In the genomic region with DNA sequence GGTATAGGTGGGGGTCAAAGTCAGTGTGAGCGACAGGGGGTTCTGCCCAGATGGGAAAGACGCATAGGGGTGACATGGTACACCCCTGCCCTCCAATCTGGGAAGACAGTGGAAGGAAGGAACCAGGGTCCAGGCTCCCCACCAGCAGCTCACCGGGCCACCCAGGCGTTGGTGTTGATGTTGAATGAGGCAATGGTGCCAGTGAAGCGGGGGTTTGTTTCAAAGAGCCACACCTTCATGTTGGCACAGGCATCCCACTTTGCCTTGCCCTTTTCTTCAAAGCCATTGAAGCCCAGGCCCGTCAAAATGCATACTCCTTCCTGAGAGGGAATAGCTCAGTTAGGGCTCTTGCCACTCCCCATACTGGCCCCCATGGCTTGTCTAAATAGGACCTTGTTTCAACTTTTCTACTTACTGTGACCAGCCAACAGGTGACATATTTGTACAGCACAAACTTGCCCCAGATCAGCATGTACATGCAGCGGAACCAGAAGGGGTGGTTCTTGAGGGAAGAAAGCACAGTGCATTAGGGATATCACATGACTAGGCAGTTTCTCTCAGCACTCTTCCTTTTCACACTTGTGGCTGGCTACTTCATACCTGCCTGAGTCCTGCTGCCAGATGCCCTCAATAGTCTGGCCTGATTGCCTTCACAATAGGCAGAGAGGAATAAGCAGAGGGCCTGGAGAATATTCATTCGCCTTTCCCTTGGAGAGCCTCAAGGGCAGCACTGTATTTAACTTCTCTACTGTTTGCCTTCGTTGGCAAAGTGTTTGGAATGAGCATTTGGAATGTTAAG, we compare ENCODE assay signal across 20 cellular contexts. TPM values are rescaled to one million over a fixed set of nuclear protein-coding genes. Genes with fewer than 3 reads are reported as not detected.
A peak's percentile ranks its signal among the peaks of the same experiment; 100 is the strongest.
DNase-seq lines count a peak whose midpoint lies in the region; ATAC-seq, FAIRE-seq and TF ChIP-seq lines count a peak whose summit lies in the region.
"Had no signal": no experiment of that assay in that cellular context is flagged by ENCODE, and none has a peak within 500 bp of the region (broad histone marks: within the 10 kb centered on the region; RNA-seq: fewer than 3 reads in every experiment).

No MANE protein-coding gene starts in this region.

- in situ Hi-C loops in HepG2 (cut with HindIII; ENCODE audit: extremely low pct_ligation_motif_present, low pct_unique_long_range_greater_than_20kb) = no loop called here

- TF ChIP-seq CTCF in HepG2 (CRISPR knock-in tag; IDR thresholded peaks at IDR 0.05) (no peak), right lobe of liver (IDR thresholded peaks at IDR 0.05) (no peak), type B pancreatic cell (conservative IDR thresholded peaks at IDR 0.05) (no peak), Peyer's patch (IDR thresholded peaks at IDR 0.05) (no peak)

- TF ChIP-seq RAD21 in HepG2 (CRISPR knock-in tag; IDR thresholded peaks at IDR 0.05) = no peak

- POLR2A ChIA-PET in HepG2 (lab: Yijun Ruan, JAX) = interaction anchor here (2.1 to 5.4 kb wide), 4 partner anchors 32 to 39 kb away, joined by 9 to 65 read pairs (median 32); partner anchors contain the start of genes C12orf57, LPCAT3 and RNU7-1

- H3K27ac ChIP-seq in HepG2 (ENCODE audit: extremely low read length, insufficient read depth, low read length) (peak overlapping the region; percentile 98), right lobe of liver (no peak overlapping the region), Peyer's patch (no peak overlapping the region)
- H3K27ac ChIP-seq: HL-60, pancreas, spleen had no signal

- H2AFZ ChIP-seq in HepG2 (ENCODE audit: low read length) = no peak overlapping the region

- H3K36me3 Mint-ChIP-seq in activated naive CD8-positive, alpha-beta T cell = peaks cover 5% of the 10 kb centered on the region
- H3K36me3 Mint-ChIP-seq in type B pancreatic cell = peaks cover 47% of the 10 kb centered on the region

- 94% methylated on average over 8 of the region's 9 CpGs for WGBS in HepG2 (ENCODE audit: low lambda C conversion rate)
- 86% methylated on average over 6 of the region's 9 CpGs for WGBS in right lobe of liver (ENCODE audit: insufficient coverage, low coverage, low lambda C conversion rate, missing lambda C conversion rate)

- no peak for TF ChIP-seq EP300 in HepG2 (IDR thresholded peaks at IDR 0.05; ENCODE audit: low read depth in 2 of 2, low read length in 2 of 2)
- TF ChIP-seq EP300 in HepG2 (CRISPR knock-in tag; IDR thresholded peaks at IDR 0.05; ENCODE audit: borderline replicate concordance) = no peak

- no peak for FAIRE-seq in HepG2 (lab: Jason Lieb, UNC)
- FAIRE-seq: pancreas had no signal

- DNase-seq in HepG2 (ENCODE audit: low spot score) (no peak), right lobe of liver (no peak), left ventricle myocardium superior (no peak), type B pancreatic cell (ENCODE audit: extremely low spot score, unreplicated experiment) (no peak), NCI-H1105 treated with DMSO at 0.1 percent for 48 hours (lab: John Stamatoyannopoulos, UW) (no peak), Peyer's patch (no peak)
- DNase-seq: activated CD4-positive, CD25-positive, alpha-beta regulatory T cell treated with anti-CD3 and anti-CD28 coated beads, Interleukin-2, amount 50 U/mL, for 72 hours; effector memory CD4-positive, alpha-beta T cell; mucosa of descending colon; NCI-H187; NCI-H510A treated with DMSO at 0.1 percent for 48 hours; PC-3; spleen; T-helper 1 cell had no signal

- no peak overlapping the region for H3K4me3 ChIP-seq in HepG2 (replicated peaks in 1 of 3; ENCODE audit: insufficient read depth in 1 of 3, low read depth in 2 of 3, low read length in 3 of 3)
- H3K4me3 ChIP-seq in right lobe of liver = no peak overlapping the region
- no peak overlapping the region for H3K4me3 ChIP-seq in Peyer's patch
- H3K4me3 ChIP-seq: mucosa of descending colon, pancreas, spleen had no signal

- H3K4me3 Mint-ChIP-seq in activated naive CD8-positive, alpha-beta T cell = no peak overlapping the region
- no peak overlapping the region for H3K4me3 Mint-ChIP-seq in type B pancreatic cell

- no peaks in the 10 kb centered on the region for H3K27me3 Mint-ChIP-seq in activated naive CD8-positive, alpha-beta T cell
- H3K27me3 Mint-ChIP-seq in type B pancreatic cell = no peaks in the 10 kb centered on the region

- no peaks in the 10 kb centered on the region for H3K79me2 ChIP-seq in HepG2 (ENCODE audit: insufficient read depth, low read length)

- H3K36me3 ChIP-seq in HepG2 (replicated peaks in 1 of 2; ENCODE audit: control insufficient read depth in 1 of 2, insufficient read depth in 2 of 2, low read length in 2 of 2) (peaks cover 17 to 47% of the 10 kb centered on the region in 2 experiments), right lobe of liver (peaks cover 4 to 89% (median 49%) of the 10 kb centered on the region in 4 donors), Peyer's patch (peaks cover 0 to 94% (median 0%) of the 10 kb centered on the region in 3 donors)

- H3K27ac Mint-ChIP-seq in activated naive CD8-positive, alpha-beta T cell = peak overlapping the region; percentile 16
- peak overlapping the region; percentile 88 for H3K27ac Mint-ChIP-seq in type B pancreatic cell

- ATAC-seq in HepG2 (no peak), right lobe of liver (no peak), left ventricle myocardium superior (peak; percentile 62), GM19463 (IDR thresholded peaks at IDR 0.05; ENCODE audit: unreplicated experiment) (no peak)
- ATAC-seq: PC-3 had no signal

- H3K9me3 ChIP-seq in HepG2 (ENCODE audit: low read length) = no peaks in the 10 kb centered on the region
- no peaks in the 10 kb centered on the region for H3K9me3 ChIP-seq in right lobe of liver
- H3K9me3 ChIP-seq in Peyer's patch = no peaks in the 10 kb centered on the region
- H3K9me3 ChIP-seq: mucosa of descending colon, pancreas, spleen had no signal

- H3K4me1 Mint-ChIP-seq in activated naive CD8-positive, alpha-beta T cell (ENCODE audit: low read depth) = peaks cover 6% of the 10 kb centered on the region
- H3K4me1 Mint-ChIP-seq in type B pancreatic cell (ENCODE audit: unreplicated experiment) = no peaks in the 10 kb centered on the region

- intact Hi-C loops in HepG2 (cut with micrococcal nuclease; ENCODE audit: unreplicated experiment) = no loop called here
- intact Hi-C loops in right lobe of liver (cut with DNase I) = no loop called here
- intact Hi-C loops in left ventricle myocardium superior (cut with micrococcal nuclease) = no loop called here

- CTCF ChIA-PET in HepG2 (lab: Yijun Ruan, JAX; ENCODE audit: low intra/inter-chr PET ratio, low total read pairs) = no interaction called here

- no peak overlapping the region for H3K9ac ChIP-seq in HepG2 (ENCODE audit: insufficient read depth, low read depth, low read length)

- no peaks in the 10 kb centered on the region for H4K20me1 ChIP-seq in HepG2 (ENCODE audit: insufficient read depth, low read length)

- BruUV-seq in HepG2 (replicated peaks; lab: Mats Ljungman, UMichigan) = no TSS peak

- H3K4me2 ChIP-seq in HepG2 (ENCODE audit: low read depth, low read length) = no peak overlapping the region

- H3K27me3 ChIP-seq in HepG2 (ENCODE audit: control insufficient read depth in 1 of 2, insufficient read depth in 2 of 2, low read length in 2 of 2) = no peaks in the 10 kb centered on the region
- no peaks in the 10 kb centered on the region for H3K27me3 ChIP-seq in right lobe of liver
- H3K27me3 ChIP-seq in Peyer's patch = no peaks in the 10 kb centered on the region
- H3K27me3 ChIP-seq: pancreas, spleen had no signal

- H3K4me1 ChIP-seq in HepG2 (ENCODE audit: insufficient read depth, low read length) (peaks cover 54% of the 10 kb centered on the region), right lobe of liver (peaks cover 0 to 28% (median 12%) of the 10 kb centered on the region in 4 donors), Peyer's patch (peaks cover 0 to 14% (median 0%) of the 10 kb centered on the region in 4 donors)
- H3K4me1 ChIP-seq: pancreas had no signal

- TF ChIP-seq POLR2A in HepG2 (IDR thresholded peaks at IDR 0.05; ENCODE audit: insufficient read depth in 1 of 2, low read depth in 2 of 2, low read length in 2 of 2) (no peak), right lobe of liver (IDR thresholded peaks at IDR 0.05) (no peak), Peyer's patch (IDR thresholded peaks at IDR 0.05) (no peak)

- no peaks in the 10 kb centered on the region for H3K9me3 Mint-ChIP-seq in activated naive CD8-positive, alpha-beta T cell (ENCODE audit: low read depth)
- no peaks in the 10 kb centered on the region for H3K9me3 Mint-ChIP-seq in type B pancreatic cell

RNA-seq across cellular contexts. Expression of gene EMG1, which starts 7.7 kb away (rescaled TPM):
- total RNA-seq in HepG2 (2016; rRNA removed; fragmentation: Illumina TruSeq; extraction: Trizol) (130 and 190 TPM in 2 replicates), right lobe of liver (10 to 100 TPM; 13.2 to 28.1 (median 18.9) TPM), left ventricle myocardium superior (39.4 TPM), type B pancreatic cell (ENCODE audit: low replicate concordance) (46.5 and 108 TPM in 2 replicates), Peyer's patch (10 to 100 TPM in 3 of 4 donors, 1 to 10 TPM in 1; 9.1 to 24.8 (median 18.3) TPM)
- 38.0 and 40.3 TPM in 2 replicates for total RNA-seq in HepG2 (2016; cell fraction: cytosol; rRNA removed; fragmentation: Illumina TruSeq; extraction: Trizol; ENCODE audit: low read depth)
- 130 and 206 TPM in 2 replicates for total RNA-seq in HepG2 (2016; cell fraction: insoluble cytoplasmic fraction; rRNA removed; fragmentation: Illumina TruSeq; extraction: Trizol)
- 62.9 and 63.2 TPM in 2 replicates for total RNA-seq in HepG2 (2016; cell fraction: membrane; rRNA removed; fragmentation: Illumina TruSeq; extraction: Trizol)
- 52.9 and 57.8 TPM in 2 replicates for total RNA-seq in HepG2 (2016; cell fraction: nucleus; rRNA removed; fragmentation: Illumina TruSeq; extraction: Trizol)
- 57.7 and 76.3 TPM in 2 replicates for polyA plus RNA-seq in HepG2 (2011; rRNA removed)
- polyA plus RNA-seq in HepG2 (2011; cell fraction: cytosol; rRNA removed) = 64.6 and 65.8 TPM in 2 replicates
- polyA plus RNA-seq in HepG2 (2011; cell fraction: nucleus; rRNA removed) = 29.6 and 30.6 TPM in 2 replicates
- 77.8 and 90.4 TPM in 2 replicates for polyA plus RNA-seq in HepG2 (2012)
- 33.8 and 36.4 TPM in 2 replicates for polyA plus RNA-seq in HepG2 (2016; cell fraction: cytosol; fragmentation: Illumina TruSeq; extraction: Trizol; ENCODE audit: low read depth)
- polyA plus RNA-seq in HepG2 (2016; cell fraction: insoluble cytoplasmic fraction; fragmentation: Illumina TruSeq; extraction: Trizol; ENCODE audit: low read depth) = 134 and 149 TPM in 2 replicates
- 37.6 and 40.6 TPM in 2 replicates for polyA plus RNA-seq in HepG2 (2016; cell fraction: membrane; fragmentation: Illumina TruSeq; extraction: Trizol; ENCODE audit: low read depth)
- 54.7 and 59.5 TPM in 2 replicates for polyA plus RNA-seq in HepG2 (2016; cell fraction: nucleus; fragmentation: Illumina TruSeq; extraction: Trizol; ENCODE audit: insufficient read depth, low read depth)
- polyA minus RNA-seq in HepG2 (2011; rRNA and poly(A)+ RNA removed; ENCODE audit: low replicate concordance) = 28.0 and 64.6 TPM in 2 replicates
- 16.4 and 18.5 TPM in 2 replicates for polyA minus RNA-seq in HepG2 (2011; cell fraction: cytosol; rRNA and poly(A)+ RNA removed)
- 29.6 and 33.3 TPM in 2 replicates for polyA minus RNA-seq in HepG2 (2011; cell fraction: nucleus; rRNA and poly(A)+ RNA removed)

RNA-seq across cellular contexts. Expression of gene PHB2, which starts 7.9 kb away (rescaled TPM):
- total RNA-seq in HepG2 (2016; rRNA removed; fragmentation: Illumina TruSeq; extraction: Trizol) = 291 and 394 TPM in 2 replicates
- total RNA-seq in HepG2 (2016; cell fraction: cytosol; rRNA removed; fragmentation: Illumina TruSeq; extraction: Trizol; ENCODE audit: low read depth) = 224 and 243 TPM in 2 replicates
- total RNA-seq in HepG2 (2016; cell fraction: insoluble cytoplasmic fraction; rRNA removed; fragmentation: Illumina TruSeq; extraction: Trizol) = 284 and 404 TPM in 2 replicates
- 358 and 365 TPM in 2 replicates for total RNA-seq in HepG2 (2016; cell fraction: membrane; rRNA removed; fragmentation: Illumina TruSeq; extraction: Trizol)
- total RNA-seq in HepG2 (2016; cell fraction: nucleus; rRNA removed; fragmentation: Illumina TruSeq; extraction: Trizol) = 232 and 256 TPM in 2 replicates
- polyA plus RNA-seq in HepG2 (2011; rRNA removed) = 425 and 468 TPM in 2 replicates
- 471 and 553 TPM in 2 replicates for polyA plus RNA-seq in HepG2 (2011; cell fraction: cytosol; rRNA removed)
- polyA plus RNA-seq in HepG2 (2011; cell fraction: nucleus; rRNA removed) = 362 and 507 TPM in 2 replicates
- 214 and 248 TPM in 2 replicates for polyA plus RNA-seq in HepG2 (2012)
- polyA plus RNA-seq in HepG2 (2016; cell fraction: cytosol; fragmentation: Illumina TruSeq; extraction: Trizol; ENCODE audit: low read depth) = 212 and 232 TPM in 2 replicates
- 290 and 308 TPM in 2 replicates for polyA plus RNA-seq in HepG2 (2016; cell fraction: insoluble cytoplasmic fraction; fragmentation: Illumina TruSeq; extraction: Trizol; ENCODE audit: low read depth)
- 313 and 326 TPM in 2 replicates for polyA plus RNA-seq in HepG2 (2016; cell fraction: membrane; fragmentation: Illumina TruSeq; extraction: Trizol; ENCODE audit: low read depth)
- 428 and 438 TPM in 2 replicates for polyA plus RNA-seq in HepG2 (2016; cell fraction: nucleus; fragmentation: Illumina TruSeq; extraction: Trizol; ENCODE audit: insufficient read depth, low read depth)
- polyA minus RNA-seq in HepG2 (2011; rRNA and poly(A)+ RNA removed; ENCODE audit: low replicate concordance) = 299 and 308 TPM in 2 replicates
- 80.4 and 95.3 TPM in 2 replicates for polyA minus RNA-seq in HepG2 (2011; cell fraction: cytosol; rRNA and poly(A)+ RNA removed)
- 135 and 142 TPM in 2 replicates for polyA minus RNA-seq in HepG2 (2011; cell fraction: nucleus; rRNA and poly(A)+ RNA removed)
- total RNA-seq in right lobe of liver = 100 to 1,000 TPM in 4 of 6 experiments, 10 to 100 TPM in 2; 95.5 to 215 (median 122) TPM
- 150 TPM for total RNA-seq in left ventricle myocardium superior
- 252 and 377 TPM in 2 replicates for total RNA-seq in type B pancreatic cell (ENCODE audit: low replicate concordance)
- 100 to 1,000 TPM; 162 to 219 (median 174) TPM for total RNA-seq in Peyer's patch

RNA-seq across cellular contexts. Expression of gene PTPN6, which starts 27.2 kb away (rescaled TPM):
- total RNA-seq in HepG2 (2016; rRNA removed; fragmentation: Illumina TruSeq; extraction: Trizol) = 9.5 and 10.6 TPM in 2 replicates
- total RNA-seq in HepG2 (2016; cell fraction: cytosol; rRNA removed; fragmentation: Illumina TruSeq; extraction: Trizol; ENCODE audit: low read depth) = 2.7 and 2.8 TPM in 2 replicates
- total RNA-seq in HepG2 (2016; cell fraction: insoluble cytoplasmic fraction; rRNA removed; fragmentation: Illumina TruSeq; extraction: Trizol) = 9.8 and 10.6 TPM in 2 replicates
- total RNA-seq in HepG2 (2016; cell fraction: membrane; rRNA removed; fragmentation: Illumina TruSeq; extraction: Trizol) = 5.0 and 5.3 TPM in 2 replicates
- 6.1 and 6.3 TPM in 2 replicates for total RNA-seq in HepG2 (2016; cell fraction: nucleus; rRNA removed; fragmentation: Illumina TruSeq; extraction: Trizol)
- 9.1 and 10.5 TPM in 2 replicates for polyA plus RNA-seq in HepG2 (2011; rRNA removed)
- polyA plus RNA-seq in HepG2 (2011; cell fraction: cytosol; rRNA removed) = 8.0 and 10.7 TPM in 2 replicates
- polyA plus RNA-seq in HepG2 (2011; cell fraction: nucleus; rRNA removed) = 13.2 and 17.8 TPM in 2 replicates
- 9.0 and 12.4 TPM in 2 replicates for polyA plus RNA-seq in HepG2 (2012)
- 1.6 and 1.7 TPM in 2 replicates for polyA plus RNA-seq in HepG2 (2016; cell fraction: cytosol; fragmentation: Illumina TruSeq; extraction: Trizol; ENCODE audit: low read depth)
- polyA plus RNA-seq in HepG2 (2016; cell fraction: insoluble cytoplasmic fraction; fragmentation: Illumina TruSeq; extraction: Trizol; ENCODE audit: low read depth) = 8.9 and 12.5 TPM in 2 replicates
- 3.1 and 4.4 TPM in 2 replicates for polyA plus RNA-seq in HepG2 (2016; cell fraction: membrane; fragmentation: Illumina TruSeq; extraction: Trizol; ENCODE audit: low read depth)
- 17.8 and 18.0 TPM in 2 replicates for polyA plus RNA-seq in HepG2 (2016; cell fraction: nucleus; fragmentation: Illumina TruSeq; extraction: Trizol; ENCODE audit: insufficient read depth, low read depth)
- polyA minus RNA-seq in HepG2 (2011; rRNA and poly(A)+ RNA removed; ENCODE audit: low replicate concordance) = 14.7 and 22.7 TPM in 2 replicates
- polyA minus RNA-seq in HepG2 (2011; cell fraction: cytosol; rRNA and poly(A)+ RNA removed) = 10.0 and 10.3 TPM in 2 replicates
- polyA minus RNA-seq in HepG2 (2011; cell fraction: nucleus; rRNA and poly(A)+ RNA removed) = 4.1 and 4.2 TPM in 2 replicates
- 10 to 100 TPM; 12.1 to 30.6 (median 19.4) TPM for total RNA-seq in right lobe of liver
- 6.0 TPM for total RNA-seq in left ventricle myocardium superior
- 15.6 and 61.0 TPM in 2 replicates for total RNA-seq in type B pancreatic cell (ENCODE audit: low replicate concordance)
- total RNA-seq in Peyer's patch = 100 to 1,000 TPM in 1 of 4 donors, 10 to 100 TPM in 3; 41.6 to 183 (median 44.4) TPM
- total RNA-seq: H4 had no signal

RNA-seq across cellular contexts. Expression of gene C12orf57, which starts 34.6 kb away (rescaled TPM):
- total RNA-seq in HepG2 (2016; rRNA removed; fragmentation: Illumina TruSeq; extraction: Trizol) (84.0 and 89.7 TPM in 2 replicates), right lobe of liver (100 to 1,000 TPM in 2 of 6 experiments, 10 to 100 TPM in 4; 47.6 to 189 (median 70.5) TPM), left ventricle myocardium superior (238 TPM), type B pancreatic cell (ENCODE audit: low replicate concordance) (220 and 275 TPM in 2 replicates), Peyer's patch (100 to 1,000 TPM; 146 to 339 (median 156) TPM)
- 98.3 and 102 TPM in 2 replicates for total RNA-seq in HepG2 (2016; cell fraction: cytosol; rRNA removed; fragmentation: Illumina TruSeq; extraction: Trizol; ENCODE audit: low read depth)
- 84.2 and 105 TPM in 2 replicates for total RNA-seq in HepG2 (2016; cell fraction: insoluble cytoplasmic fraction; rRNA removed; fragmentation: Illumina TruSeq; extraction: Trizol)
- total RNA-seq in HepG2 (2016; cell fraction: membrane; rRNA removed; fragmentation: Illumina TruSeq; extraction: Trizol) = 106 and 113 TPM in 2 replicates
- 42.1 and 43.4 TPM in 2 replicates for total RNA-seq in HepG2 (2016; cell fraction: nucleus; rRNA removed; fragmentation: Illumina TruSeq; extraction: Trizol)
- polyA plus RNA-seq in HepG2 (2011; rRNA removed) = 287 and 302 TPM in 2 replicates
- polyA plus RNA-seq in HepG2 (2011; cell fraction: cytosol; rRNA removed) = 405 and 458 TPM in 2 replicates
- 151 and 164 TPM in 2 replicates for polyA plus RNA-seq in HepG2 (2011; cell fraction: nucleus; rRNA removed)
- polyA plus RNA-seq in HepG2 (2012) = 75.2 and 129 TPM in 2 replicates
- 86.1 and 87.7 TPM in 2 replicates for polyA plus RNA-seq in HepG2 (2016; cell fraction: cytosol; fragmentation: Illumina TruSeq; extraction: Trizol; ENCODE audit: low read depth)
- polyA plus RNA-seq in HepG2 (2016; cell fraction: insoluble cytoplasmic fraction; fragmentation: Illumina TruSeq; extraction: Trizol; ENCODE audit: low read depth) = 98.5 and 104 TPM in 2 replicates
- 96.1 and 98.2 TPM in 2 replicates for polyA plus RNA-seq in HepG2 (2016; cell fraction: membrane; fragmentation: Illumina TruSeq; extraction: Trizol; ENCODE audit: low read depth)
- 57.2 and 57.4 TPM in 2 replicates for polyA plus RNA-seq in HepG2 (2016; cell fraction: nucleus; fragmentation: Illumina TruSeq; extraction: Trizol; ENCODE audit: insufficient read depth, low read depth)
- polyA minus RNA-seq in HepG2 (2011; rRNA and poly(A)+ RNA removed; ENCODE audit: low replicate concordance) = 93.0 and 145 TPM in 2 replicates
- 36.8 and 41.7 TPM in 2 replicates for polyA minus RNA-seq in HepG2 (2011; cell fraction: cytosol; rRNA and poly(A)+ RNA removed)
- 37.5 and 38.8 TPM in 2 replicates for polyA minus RNA-seq in HepG2 (2011; cell fraction: nucleus; rRNA and poly(A)+ RNA removed)

RNA-seq across cellular contexts. Expression of gene RNU7-1, which starts 34.8 kb away (rescaled TPM):
- total RNA-seq in HepG2 (2016; rRNA removed; fragmentation: Illumina TruSeq; extraction: Trizol) (not detected in 2 replicates), right lobe of liver (not detected), left ventricle myocardium superior (not detected), type B pancreatic cell (ENCODE audit: low replicate concordance) (not detected in 2 replicates), Peyer's patch (not detected)
- total RNA-seq in HepG2 (2016; cell fraction: cytosol; rRNA removed; fragmentation: Illumina TruSeq; extraction: Trizol; ENCODE audit: low read depth) = not detected in 2 replicates
- total RNA-seq in HepG2 (2016; cell fraction: insoluble cytoplasmic fraction; rRNA removed; fragmentation: Illumina TruSeq; extraction: Trizol) = not detected in 2 replicates
- total RNA-seq in HepG2 (2016; cell fraction: membrane; rRNA removed; fragmentation: Illumina TruSeq; extraction: Trizol) = not detected in 2 replicates
- not detected in 2 replicates for total RNA-seq in HepG2 (2016; cell fraction: nucleus; rRNA removed; fragmentation: Illumina TruSeq; extraction: Trizol)
- polyA plus RNA-seq in HepG2 (2011; rRNA removed) = not detected in 2 replicates
- polyA plus RNA-seq in HepG2 (2011; cell fraction: cytosol; rRNA removed) = not detected in 2 replicates
- polyA plus RNA-seq in HepG2 (2011; cell fraction: nucleus; rRNA removed) = not detected in 2 replicates
- not detected in 2 replicates for polyA plus RNA-seq in HepG2 (2012)
- polyA plus RNA-seq in HepG2 (2016; cell fraction: cytosol; fragmentation: Illumina TruSeq; extraction: Trizol; ENCODE audit: low read depth) = not detected in 2 replicates
- not detected in 2 replicates for polyA plus RNA-seq in HepG2 (2016; cell fraction: insoluble cytoplasmic fraction; fragmentation: Illumina TruSeq; extraction: Trizol; ENCODE audit: low read depth)
- polyA plus RNA-seq in HepG2 (2016; cell fraction: membrane; fragmentation: Illumina TruSeq; extraction: Trizol; ENCODE audit: low read depth) = not detected in 2 replicates
- not detected in 2 replicates for polyA plus RNA-seq in HepG2 (2016; cell fraction: nucleus; fragmentation: Illumina TruSeq; extraction: Trizol; ENCODE audit: insufficient read depth, low read depth)
- not detected in 2 replicates for polyA minus RNA-seq in HepG2 (2011; rRNA and poly(A)+ RNA removed; ENCODE audit: low replicate concordance)
- not detected in 2 replicates for polyA minus RNA-seq in HepG2 (2011; cell fraction: cytosol; rRNA and poly(A)+ RNA removed)
- not detected in 2 replicates for polyA minus RNA-seq in HepG2 (2011; cell fraction: nucleus; rRNA and poly(A)+ RNA removed)
- total RNA-seq: H4, mucosa of descending colon, pancreas, PC-3, spleen, temporal lobe had no signal
- polyA plus RNA-seq: pancreas, spleen had no signal
